13 cellular contexts compared by ENCODE assay signal in genomic region chr14:73143003-73143402, GRCh38. TPM values are rescaled to one million over a fixed set of nuclear protein-coding genes. Genes with fewer than 3 reads are reported as not detected.
A peak's percentile ranks its signal among the peaks of the same experiment; 100 is the strongest.
DNase-seq lines count a peak whose midpoint lies in the region; TF ChIP-seq lines count a peak whose summit lies in the region.
"Had no signal": no experiment of that assay in that cellular context is flagged by ENCODE, and none has a peak within 500 bp of the region (broad histone marks: within the 10 kb centered on the region; RNA-seq: fewer than 3 reads in every experiment).

No MANE protein-coding gene starts in this region.

- H3K27me3 ChIP-seq in Loucy (ENCODE audit: insufficient read depth, low read length, poor library complexity, severe bottlenecking) (no peaks in the 10 kb centered on the region), endodermal cell (ENCODE audit: control insufficient read depth, insufficient read depth, low read length, poor library complexity, severe bottlenecking) (no peaks in the 10 kb centered on the region), tibial artery (no peaks in the 10 kb centered on the region), SK-N-SH (ENCODE audit: insufficient read depth) (no peaks in the 10 kb centered on the region)
- H3K27me3 ChIP-seq: breast epithelium, esophagus muscularis mucosa, testis had no signal

- H3K4me3 ChIP-seq in Loucy (ENCODE audit: low read length, poor library complexity, severe bottlenecking): no peak overlapping the region
- H3K4me3 ChIP-seq in endodermal cell (ENCODE audit: low read length): no peak overlapping the region
- no peak overlapping the region for H3K4me3 ChIP-seq in tibial artery
- H3K4me3 ChIP-seq in SK-N-SH (ENCODE audit: low read depth in 2 of 2, low read length in 1 of 2): no peak overlapping the region
- H3K4me3 ChIP-seq: breast epithelium, esophagus muscularis mucosa, testis had no signal

- H3K27ac Mint-ChIP-seq in endodermal cell: peak overlapping the region; percentile 65
- H3K27ac Mint-ChIP-seq in nephron progenitor cell: peak overlapping the region; percentile 94

- no peak for TF ChIP-seq EP300 in SK-N-SH (IDR thresholded peaks at IDR 0.05; ENCODE audit: borderline replicate concordance in 1 of 2, low read depth in 1 of 2, low read length in 1 of 2)

- H3K36me3 ChIP-seq in Loucy (ENCODE audit: insufficient read depth, low read length): peaks cover 2% of the 10 kb centered on the region; the same call in 1 of the 2 replicates
- H3K36me3 ChIP-seq in endodermal cell (ENCODE audit: control insufficient read depth, insufficient read depth, low read length): peaks cover 18% of the 10 kb centered on the region
- peaks cover 2 to 4% (median 3%) of the 10 kb centered on the region in 3 donors for H3K36me3 ChIP-seq in tibial artery
- H3K36me3 ChIP-seq in SK-N-SH (replicated peaks in 1 of 2; ENCODE audit: control insufficient read depth in 1 of 2, insufficient read depth in 2 of 2, low read length in 1 of 2): peaks cover under 1 to 6% of the 10 kb centered on the region in 2 experiments

- H3K27ac ChIP-seq in endodermal cell (ENCODE audit: low read depth, low read length) (no peak overlapping the region), tibial artery (no peak overlapping the region), SK-N-SH (ENCODE audit: low read depth in 2 of 2, low read length in 1 of 2) (no peak overlapping the region)
- H3K27ac ChIP-seq: breast epithelium, esophagus muscularis mucosa, parathyroid adenoma had no signal

- TF ChIP-seq CTCF in Loucy (conservative IDR thresholded peaks at IDR 0.05; ENCODE audit: low read length) (no peak), endodermal cell (conservative IDR thresholded peaks at IDR 0.05) (no peak), nephron progenitor cell (IDR thresholded peaks at IDR 0.05) (no peak), tibial artery (IDR thresholded peaks at IDR 0.05) (no peak), SK-N-SH (IDR thresholded peaks at IDR 0.05) (no peak)

- H3K27me3 Mint-ChIP-seq in endodermal cell (ENCODE audit: insufficient read depth) (no peaks in the 10 kb centered on the region), nephron progenitor cell (ENCODE audit: low read depth, poor library complexity) (no peaks in the 10 kb centered on the region)

- CTCF ChIA-PET in SK-N-SH (lab: Yijun Ruan, JAX): interaction anchor here (1.0 kb wide), 1 partner anchor 10 kb away, joined by 4 read pairs; no protein-coding TSS in a partner anchor

- H3K9me3 ChIP-seq in Loucy (ENCODE audit: insufficient read depth, low read depth, low read length): no peaks in the 10 kb centered on the region
- no peaks in the 10 kb centered on the region for H3K9me3 ChIP-seq in endodermal cell (ENCODE audit: control insufficient read depth, low read length)
- H3K9me3 ChIP-seq in tibial artery: no peaks in the 10 kb centered on the region
- no peaks in the 10 kb centered on the region for H3K9me3 ChIP-seq in SK-N-SH
- H3K9me3 ChIP-seq: breast epithelium, esophagus muscularis mucosa, testis had no signal

- no peak for TF ChIP-seq RAD21 in SK-N-SH (IDR thresholded peaks at IDR 0.05; ENCODE audit: low read length)

- H3K9me2 ChIP-seq in Loucy (replicated peaks; ENCODE audit: low read depth, low read length) (no peaks in the 10 kb centered on the region), SK-N-SH (no peaks in the 10 kb centered on the region)

- H2AFZ ChIP-seq in Loucy (ENCODE audit: low read length): no peak overlapping the region
- no peak overlapping the region for H2AFZ ChIP-seq in SK-N-SH (ENCODE audit: low read depth)
- H2AFZ ChIP-seq: parathyroid adenoma had no signal

- 61 to 85% methylated on average over 5 of the region's 5 CpGs for whole genome bisulfite sequencing in endodermal cell (ENCODE audit: insufficient coverage in 1 of 2, insufficient read length in 1 of 2), 2 experiments
- 93% methylated on average over 5 of the region's 5 CpGs for WGBS in SK-N-SH (ENCODE audit: low lambda C conversion rate)

- H3K79me2 ChIP-seq in Loucy (ENCODE audit: insufficient read depth, low read length) (peaks cover 68% of the 10 kb centered on the region; the same call in 1 of the 2 replicates), SK-N-SH (ENCODE audit: insufficient read depth) (peaks cover 93% of the 10 kb centered on the region)

- intact Hi-C loops in tibial artery (cut with DNase I; ENCODE audit: low total_unique reads): no loop called here

- no peak overlapping the region for H3K4me3 Mint-ChIP-seq in endodermal cell
- no peak overlapping the region for H3K4me3 Mint-ChIP-seq in nephron progenitor cell

- H3F3A ChIP-seq in Loucy (ENCODE audit: low read depth) (peaks cover 3% of the 10 kb centered on the region; the same call in 1 of the 2 replicates), SK-N-SH (replicated peaks; ENCODE audit: insufficient read depth) (peaks cover 23% of the 10 kb centered on the region)

- H3K4me1 ChIP-seq in Loucy (ENCODE audit: insufficient read depth, low read length, poor library complexity, severe bottlenecking) (peaks cover 16% of the 10 kb centered on the region), endodermal cell (ENCODE audit: control insufficient read depth, insufficient read depth, low read length) (peaks cover 6% of the 10 kb centered on the region), tibial artery (peaks cover 0 to 19% (median 8%) of the 10 kb centered on the region in 4 donors), SK-N-SH (ENCODE audit: control insufficient read depth in 1 of 2, insufficient read depth in 2 of 2, low read depth in 1 of 2, low read length in 1 of 2) (peaks cover 0 to 13% of the 10 kb centered on the region in 2 experiments; a peak in 3 of 4 replicates)
- H3K4me1 ChIP-seq: parathyroid adenoma had no signal

- H3K36me3 Mint-ChIP-seq in endodermal cell (ENCODE audit: low read depth) (peaks cover 12% of the 10 kb centered on the region), nephron progenitor cell (ENCODE audit: low read depth) (peaks cover 16% of the 10 kb centered on the region)

- POLR2A ChIA-PET in SK-N-SH (lab: Yijun Ruan, JAX): no interaction called here

- peaks cover 26% of the 10 kb centered on the region for H3K4me1 Mint-ChIP-seq in endodermal cell
- peaks cover 18% of the 10 kb centered on the region for H3K4me1 Mint-ChIP-seq in nephron progenitor cell

- H3K4me2 ChIP-seq in Loucy (ENCODE audit: low read depth, low read length, poor library complexity, severe bottlenecking) (peak overlapping the region; percentile 49), SK-N-SH (no peak overlapping the region)

- H3K9me3 Mint-ChIP-seq in endodermal cell (no peaks in the 10 kb centered on the region), nephron progenitor cell (no peaks in the 10 kb centered on the region)

- DNase-seq in Ammon's horn (ENCODE audit: low spot score): peak; percentile 93
- no peak for DNase-seq in endodermal cell
- no peak for DNase-seq in nephron progenitor cell
- no peak for DNase-seq in tibial artery
- no peak for DNase-seq in NCI-H524 treated with DMSO at 0.1 percent for 48 hours (lab: John Stamatoyannopoulos, UW)
- no peak for DNase-seq in SK-N-SH
- DNase-seq in NCI-H1048 (lab: John Stamatoyannopoulos, UW): no peak
- DNase-seq: NCI-H146, testis had no signal

- peaks cover 3% of the 10 kb centered on the region for H4K20me1 ChIP-seq in Loucy (ENCODE audit: insufficient read depth, low read length, poor library complexity, severe bottlenecking)
- H4K20me1 ChIP-seq in SK-N-SH (ENCODE audit: insufficient read depth): peaks cover 38% of the 10 kb centered on the region

- no peak overlapping the region for H3K9ac ChIP-seq in Loucy (ENCODE audit: low read depth, low read length, poor library complexity, severe bottlenecking)
- no peak overlapping the region for H3K9ac ChIP-seq in endodermal cell (ENCODE audit: extremely low read depth, low read length, poor library complexity, severe bottlenecking)
- H3K9ac ChIP-seq in SK-N-SH: no peak overlapping the region
- H3K9ac ChIP-seq: parathyroid adenoma had no signal

TF ChIP-seq in SK-N-SH, 30 proteins besides CTCF, POLR2A, EP300 and RAD21:
- TF ChIP-seq EZH2phosphoT487 (IDR thresholded peaks at IDR 0.05; ENCODE audit: borderline replicate concordance, low read depth): no peak
- no peak for TF ChIP-seq SMC3 (IDR thresholded peaks at IDR 0.05; ENCODE audit: low read depth, low read length)
- no peak for TF ChIP-seq GATA2 (CRISPR knock-in tag; IDR thresholded peaks at IDR 0.05)
- no peak for TF ChIP-seq TAF1 (IDR thresholded peaks at IDR 0.05; ENCODE audit: borderline replicate concordance, low read depth, low read length)
- TF ChIP-seq JUND (IDR thresholded peaks at IDR 0.05): no peak
- TF ChIP-seq USF1 (IDR thresholded peaks at IDR 0.05; ENCODE audit: borderline replicate concordance, low read depth): no peak
- TF ChIP-seq GABPA (IDR thresholded peaks at IDR 0.05; ENCODE audit: low read depth): no peak
- no peak for TF ChIP-seq MEF2A (IDR thresholded peaks at IDR 0.05; ENCODE audit: borderline replicate concordance, low read depth)
- no peak for TF ChIP-seq IRF3 (IDR thresholded peaks at IDR 0.05; ENCODE audit: low read depth, low read length)

RNA-seq across cellular contexts. Expression of gene PSEN1, which starts 6.7 kb away (rescaled TPM):
- total RNA-seq in endodermal cell: 10 to 100 TPM; 45.7 to 49.9 TPM
- 55.6 TPM for polyA plus RNA-seq in endodermal cell (2013, experiment 1 of 2)
- 59.7 TPM for polyA plus RNA-seq in endodermal cell (2013, experiment 2 of 2)
- 9.0 and 9.2 TPM in 2 replicates for polyA plus RNA-seq in SK-N-SH (2012; rRNA removed)
- 11.6 and 12.6 TPM in 2 replicates for polyA plus RNA-seq in SK-N-SH (2012; cell fraction: cytosol; rRNA removed)
- 16.1 and 17.9 TPM in 2 replicates for polyA plus RNA-seq in SK-N-SH (2012; cell fraction: nucleus; rRNA removed)
